8 cellular contexts compared by ENCODE assay signal in the genomic region with DNA sequence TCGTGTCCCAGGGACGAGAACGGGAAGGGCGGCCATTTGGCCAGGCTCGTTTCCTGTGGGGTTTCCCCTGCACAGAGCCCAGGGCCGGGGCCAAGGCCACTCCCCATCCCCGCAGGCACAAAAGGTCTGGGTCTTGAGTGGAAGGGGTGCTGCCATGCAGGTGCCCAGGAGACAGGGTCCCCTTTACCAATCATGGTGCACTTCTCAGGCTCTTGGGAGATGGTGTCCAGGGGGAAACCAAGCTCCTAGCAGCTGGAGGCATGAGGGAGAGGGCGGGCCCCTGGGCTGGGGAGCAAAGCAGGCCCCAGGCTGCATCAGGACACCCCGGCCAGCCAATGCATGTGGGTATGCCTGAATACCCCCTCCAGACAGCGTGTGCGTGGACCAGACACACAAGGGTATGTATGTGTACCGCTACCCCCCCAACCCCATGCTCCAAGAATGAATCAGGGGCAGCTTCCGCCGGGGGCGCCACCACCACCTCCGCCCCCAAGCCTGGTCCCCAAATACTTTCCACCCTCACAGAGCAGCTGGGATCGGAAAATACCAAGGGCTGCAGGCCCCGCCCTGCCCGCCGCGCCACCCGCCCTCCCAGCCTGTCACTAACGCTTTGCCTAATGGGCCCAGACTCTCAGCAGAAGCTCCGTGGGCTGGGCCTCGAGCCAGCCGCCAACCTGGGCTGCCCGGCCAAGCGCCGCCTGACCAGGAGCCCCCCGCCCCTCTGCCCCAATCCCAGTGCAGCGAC. TPM values are rescaled to one million over a fixed set of nuclear protein-coding genes. Genes with fewer than 3 reads are reported as not detected.
DNase-seq lines count a peak whose midpoint lies in the region; ATAC-seq, FAIRE-seq and TF ChIP-seq lines count a peak whose summit lies in the region.

No MANE protein-coding gene starts in this region.

- no peak for TF ChIP-seq RAD21 in K562 (CRISPR knock-in tag; conservative IDR thresholded peaks at IDR 0.05 in 1 of 2, IDR thresholded peaks at IDR 0.05 in 1 of 2)

- H3K27ac ChIP-seq in HUES6 (ENCODE audit: low read depth, low read length), result peak overlapping the region; percentile 61; the same call in 1 of the 2 replicates
- peak overlapping the region; percentile 97 for H3K27ac ChIP-seq in K562 (ENCODE audit: extremely low read depth, low read depth, low read length)

- H3K9ac ChIP-seq in HUES6 (ENCODE audit: low read length) (peak overlapping the region; percentile 73), K562 (ENCODE audit: insufficient read depth in 1 of 2, low read depth in 2 of 2, low read length in 2 of 2) (peak overlapping the region; percentile 91 to 98)

- POLR2A ChIA-PET in AG04449 (lab: Yijun Ruan, JAX) (interaction anchor here (0.6 to 9.0 kb wide), 9 partner anchors 8 to 75 kb away, joined by 3 to 149 read pairs (median 6); a partner anchor contains a TSS), K562 (lab: Yijun Ruan, JAX) (interaction anchor here (0.5 to 1.5 kb wide), 9 partner anchors 8 to 1082 kb away, joined by 3 to 5 read pairs (median 3); a partner anchor contains a TSS)

- ATAC-seq in GM19023 (IDR thresholded peaks at IDR 0.05; ENCODE audit: unreplicated experiment) (peak; percentile 37), K562 (peak; percentile 76)

- H3K4me3 ChIP-seq in AG04449 (ENCODE audit: low read depth, low read length), result peak overlapping the region; percentile 91
- H3K4me3 ChIP-seq in HUES6 (ENCODE audit: low read depth, low read length), result peak overlapping the region; percentile 77; the same call in 1 of the 2 replicates
- H3K4me3 ChIP-seq in K562, result peak overlapping the region; percentile 72

- in situ Hi-C loops in K562 (cut with MboI), result no loop called here

- H3K9me1 ChIP-seq in K562 (ENCODE audit: control insufficient read depth, insufficient read depth, low read length), result no peaks in the 10 kb centered on the region

- peak; percentile 88 for TF ChIP-seq POLR2A in K562 (conservative IDR thresholded peaks at IDR 0.05)

- H2AFZ ChIP-seq in K562 (ENCODE audit: low read depth, low read length), result peak overlapping the region; percentile 77

- CTCF ChIA-PET in AG04449 (lab: Yijun Ruan, JAX) (interaction anchor here (1.4 to 7.0 kb wide), 2 partner anchors 24 to 55 kb away, joined by 4 to 61 read pairs; no protein-coding TSS in a partner anchor), K562 (lab: Yijun Ruan, JAX; ENCODE audit: low intra/inter-chr PET ratio) (no interaction called here)

- H3K4me1 ChIP-seq in HUES6 (ENCODE audit: control insufficient read depth, insufficient read depth, low read length), result peaks cover 51% of the 10 kb centered on the region
- H3K4me1 ChIP-seq in K562 (replicated peaks in 1 of 2; ENCODE audit: control insufficient read depth in 2 of 2, insufficient read depth in 2 of 2, low read length in 2 of 2), result peaks cover 37 to 82% of the 10 kb centered on the region in 2 experiments

- intact Hi-C loops in K562 (cut with micrococcal nuclease), result no loop called here

- WGBS in K562 (ENCODE audit: insufficient coverage, low coverage, missing lambda C conversion rate), result 1% methylated on average over 24 of the region's 31 CpGs

- H3K27me3 ChIP-seq in HUES6 (ENCODE audit: control insufficient read depth, insufficient read depth, low read length) (no peaks in the 10 kb centered on the region), K562 (ENCODE audit: control insufficient read depth in 2 of 2, insufficient read depth in 2 of 2, low read length in 2 of 2) (no peaks in the 10 kb centered on the region)

- H3K9me3 ChIP-seq in HUES6 (ENCODE audit: control insufficient read depth, insufficient read depth, low read depth, low read length), result no peaks in the 10 kb centered on the region
- no peaks in the 10 kb centered on the region for H3K9me3 ChIP-seq in K562 (replicated peaks; ENCODE audit: control insufficient read depth, insufficient read depth, low read depth, low read length)

- TSS peak; percentile 87 for BruUV-seq in K562 (replicated peaks; lab: Mats Ljungman, UMichigan)

- H4K20me1 ChIP-seq in K562 (replicated peaks; ENCODE audit: control insufficient read depth, insufficient read depth, low read length), result 0 out of 2 replicates have a peak, but pooled peaks cover 3% of the 10 kb centered on the region

- peak; percentile 98 for FAIRE-seq in K562 (lab: Jason Lieb, UNC)

- H3K79me2 ChIP-seq in K562 (ENCODE audit: control insufficient read depth, insufficient read depth, low read length), result peaks cover 70% of the 10 kb centered on the region

- peak overlapping the region; percentile 92 for H3K4me2 ChIP-seq in K562 (ENCODE audit: insufficient read depth, low read length)

- TF ChIP-seq CTCF in AG04449 (IDR thresholded peaks at IDR 0.05; ENCODE audit: insufficient read depth, low read length, missing control alignments) (peak; percentile 21), K562 (IDR thresholded peaks at IDR 0.05 in 2 of 3, conservative IDR thresholded peaks at IDR 0.05 in 1 of 3; ENCODE audit: insufficient read depth in 2 of 3, low read depth in 1 of 3, low read length in 3 of 3) (peak in 1 of 3 experiments; percentile 14; a peak in 1 of 6 replicates)

- H3K36me3 ChIP-seq in HUES6 (ENCODE audit: control insufficient read depth, insufficient read depth, low read length) (peaks cover 15% of the 10 kb centered on the region; the same call in 1 of the 2 replicates), K562 (ENCODE audit: control insufficient read depth, insufficient read depth, low read length) (peaks cover 27% of the 10 kb centered on the region; the same call in 2 of the 3 replicates)

- DNase-seq in AG04449 (ENCODE audit: low read depth, low spot score) (no peak), UCSD-AML1 (lab: John Stamatoyannopoulos, UW; ENCODE audit: unreplicated experiment) (peak; percentile 95), K562 (ENCODE audit: extremely low read depth in 1 of 4, low spot score in 3 of 4) (peak; percentile 69 to 89 (median 76)), kidney tubule cell (ENCODE audit: low spot score) (peak; percentile 81), globus pallidus (ENCODE audit: low spot score) (no peak)
- peak; percentile 79 to 82 for DNase-seq in stimulated activated CD4-positive, alpha-beta T cell treated with anti-CD3 and anti-CD28 coated beads, Interleukin-2, amount 100 ng/mL, for 48 hours

- peak; percentile 51; the same call in 1 of the 2 replicates for TF ChIP-seq EP300 in K562 (IDR thresholded peaks at IDR 0.05; ENCODE audit: low read length)

TF ChIP-seq in K562, 482 proteins besides CTCF, POLR2A, EP300 and RAD21 (continues in another document):
- TF ChIP-seq CHD2 (IDR thresholded peaks at IDR 0.05; ENCODE audit: low read depth, low read length) (0 out of 2 replicates have a peak, but pooled peaks have one; percentile 22), TAF15 (IDR thresholded peaks at IDR 0.05; ENCODE audit: low read depth, low read length) (0 out of 2 replicates have a peak, but pooled peaks have one; percentile 18)

RNA-seq across cellular contexts. Expression of a gene that starts 37.6 kb away (rescaled TPM):
- total RNA-seq in K562 (2011; cell fraction: chromatin; rRNA removed; ENCODE audit: low replicate concordance), result not detected in 2 replicates
- total RNA-seq in K562 (2011; cell fraction: nucleolus; rRNA removed), result not detected in 2 replicates
- total RNA-seq in K562 (2011; cell fraction: nucleoplasm; rRNA removed), result not detected in 2 replicates
- total RNA-seq in K562 (2014; rRNA removed), result not detected in 2 replicates
- not detected in 2 replicates for total RNA-seq in K562 (2014; rRNA removed; fragmentation: Illumina TruSeq; extraction: Trizol)
- total RNA-seq in K562 (2015; rRNA removed; fragmentation: Illumina TruSeq; extraction: Trizol), result not detected in 2 replicates
- total RNA-seq in K562 (2021), result not detected in 2 replicates
- not detected in 2 replicates for polyA plus RNA-seq in K562 (2011; rRNA removed)
- not detected in 2 replicates for polyA plus RNA-seq in K562 (2011; cell fraction: cytosol; rRNA removed)
- polyA plus RNA-seq in K562 (2011; cell fraction: nucleus; rRNA removed), result not detected in 2 replicates
- not detected in 2 replicates for polyA plus RNA-seq in K562 (2012)
- not detected in 2 replicates for polyA plus RNA-seq in K562 (2014; fragmentation: Illumina TruSeq; extraction: Trizol)
- polyA plus RNA-seq in K562 (2014; fragmentation: Nextera tagmentation; extraction: Ambion mirVana), result not detected
- not detected in 2 replicates for polyA plus RNA-seq in K562 (2014; rRNA removed)
- polyA minus RNA-seq in K562 (2011; rRNA and poly(A)+ RNA removed), result not detected in 2 replicates
- not detected in 2 replicates for polyA minus RNA-seq in K562 (2011; cell fraction: cytosol; rRNA and poly(A)+ RNA removed)
- polyA minus RNA-seq in K562 (2011; cell fraction: nucleus; rRNA and poly(A)+ RNA removed), result not detected in 2 replicates

RNA-seq across cellular contexts. Expression of a gene that starts 44.1 kb away (rescaled TPM):
- 1.5 and 4.2 TPM in 2 replicates for total RNA-seq in K562 (2011; cell fraction: chromatin; rRNA removed; ENCODE audit: low replicate concordance)
- 3.5 and 3.7 TPM in 2 replicates for total RNA-seq in K562 (2011; cell fraction: nucleolus; rRNA removed)
- 1.9 and 2.8 TPM in 2 replicates for total RNA-seq in K562 (2011; cell fraction: nucleoplasm; rRNA removed)
- 1.0 and 1.3 TPM in 2 replicates for total RNA-seq in K562 (2014; rRNA removed)
- 0.22 and 0.25 TPM in 2 replicates for total RNA-seq in K562 (2014; rRNA removed; fragmentation: Illumina TruSeq; extraction: Trizol)
- total RNA-seq in K562 (2015; rRNA removed; fragmentation: Illumina TruSeq; extraction: Trizol), result 0.25 and 0.57 TPM in 2 replicates
- 3.5 and 3.7 TPM in 2 replicates for total RNA-seq in K562 (2021)
- 0.67 and 1.0 TPM in 2 replicates for polyA plus RNA-seq in K562 (2011; rRNA removed)
- 0.81 and 2.0 TPM in 2 replicates for polyA plus RNA-seq in K562 (2011; cell fraction: cytosol; rRNA removed)
- polyA plus RNA-seq in K562 (2011; cell fraction: nucleus; rRNA removed), result 1.5 and 4.5 TPM in 2 replicates
- 1.3 and 3.5 TPM in 2 replicates for polyA plus RNA-seq in K562 (2012)
- polyA plus RNA-seq in K562 (2014; fragmentation: Illumina TruSeq; extraction: Trizol), result 0.79 and 1.7 TPM in 2 replicates
- polyA plus RNA-seq in K562 (2014; fragmentation: Nextera tagmentation; extraction: Ambion mirVana), result not detected
- 1.1 and 2.1 TPM in 2 replicates for polyA plus RNA-seq in K562 (2014; rRNA removed)
- polyA minus RNA-seq in K562 (2011; rRNA and poly(A)+ RNA removed), result 0.54 and 0.98 TPM in 2 replicates
- 3.0 and 5.0 TPM in 2 replicates for polyA minus RNA-seq in K562 (2011; cell fraction: cytosol; rRNA and poly(A)+ RNA removed)
- polyA minus RNA-seq in K562 (2011; cell fraction: nucleus; rRNA and poly(A)+ RNA removed), result 1.5 and 1.7 TPM in 2 replicates

Comparison
In these comparisons a context has a peak if more than half of its experiments do, and no peak if none do; other contexts are left out.
1. DNase-seq: peak in UCSD-AML1 (single experiment), K562 (4 of 4), kidney tubule cell (single experiment) and stimulated activated CD4-positive, alpha-beta T cell treated with anti-CD3 and anti-CD28 coated beads, Interleukin-2, amount 100 ng/mL, for 48 hours (2 of 2); none in AG04449 (single experiment) and globus pallidus (single experiment).
2. Peak in every context shown above with its lines, with median percentiles within 50 percentile points of each other: H3K4me3 ChIP-seq.